13 cellular contexts compared by ENCODE assay signal in the genomic region with DNA sequence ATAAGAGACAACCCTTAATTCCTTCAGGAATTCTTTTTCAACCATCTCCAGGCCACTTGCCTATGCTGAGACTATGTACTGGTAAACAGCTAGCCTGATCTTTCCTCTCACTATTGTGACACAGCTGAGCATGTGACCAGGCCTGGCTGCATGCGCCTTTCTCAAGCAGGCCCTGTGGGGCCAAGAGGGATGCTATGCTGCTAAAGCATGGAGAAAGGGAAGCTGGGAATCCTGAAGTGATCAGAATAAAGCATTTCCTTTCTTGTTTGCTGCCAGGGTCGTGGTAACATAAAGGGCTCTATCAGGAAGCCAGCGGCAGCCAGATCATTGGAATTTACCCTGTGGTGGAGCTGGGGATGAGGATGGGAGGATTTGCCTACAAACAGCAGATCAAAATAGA. TPM values are rescaled to one million over a fixed set of nuclear protein-coding genes. Genes with fewer than 3 reads are reported as not detected.
A peak's percentile ranks its signal among the peaks of the same experiment; 100 is the strongest.
DNase-seq lines count a peak whose midpoint lies in the region; ATAC-seq, FAIRE-seq and TF ChIP-seq lines count a peak whose summit lies in the region.
"Had no signal": no experiment of that assay in that cellular context is flagged by ENCODE, and none has a peak within 500 bp of the region (broad histone marks: within the 10 kb centered on the region; RNA-seq: fewer than 3 reads in every experiment).

No MANE protein-coding gene starts in this region.

- intact Hi-C loops in K562 (cut with micrococcal nuclease) (no loop called here), Right ventricle myocardium superior (cut with DNase I) (no loop called here)

- H3K4me3 ChIP-seq in K562 = no peak overlapping the region
- H3K4me3 ChIP-seq in tibial nerve = no peak overlapping the region

- no peak overlapping the region for H3K4me2 ChIP-seq in K562 (ENCODE audit: insufficient read depth, low read length)

- TF ChIP-seq RAD21 in K562 (CRISPR knock-in tag; conservative IDR thresholded peaks at IDR 0.05 in 1 of 2, IDR thresholded peaks at IDR 0.05 in 1 of 2) = no peak

- H3K36me3 Mint-ChIP-seq in neural crest cell (ENCODE audit: low read depth) = peaks cover 2% of the 10 kb centered on the region

- H3K9me1 ChIP-seq in K562 (ENCODE audit: control insufficient read depth, insufficient read depth, low read length) = no peaks in the 10 kb centered on the region

- H3K27me3 ChIP-seq in K562 (ENCODE audit: control insufficient read depth in 2 of 2, insufficient read depth in 2 of 2, low read length in 2 of 2) (peaks cover 4 to 6% of the 10 kb centered on the region in 2 experiments; a peak in 3 of 5 replicates), tibial nerve (no peaks in the 10 kb centered on the region)

- H4K20me1 ChIP-seq in K562 (replicated peaks; ENCODE audit: control insufficient read depth, insufficient read depth, low read length) = no peaks in the 10 kb centered on the region

- no peak for TF ChIP-seq EP300 in K562 (IDR thresholded peaks at IDR 0.05; ENCODE audit: low read length)
- TF ChIP-seq EP300 in tibial nerve (IDR thresholded peaks at IDR 0.05) = peak in 1 of 2 donors; percentile 64

- no peak for FAIRE-seq in K562 (lab: Jason Lieb, UNC)

- no peaks in the 10 kb centered on the region for H3K9me3 Mint-ChIP-seq in neural crest cell
- H3K9me3 Mint-ChIP-seq: activated T-helper 1 cell treated with anti-CD3 and anti-CD28 coated beads, Interleukin-12 subunit alpha, Interleukin-12 subunit beta, Interleukin-2, Interleukin-4 antibody, amounts not matched to agents 30 ng/mL and 10 ng/mL and 1 ng/mL, durations not matched to agents 14 hours and 24 hours and 36 hours had no signal

- no peaks in the 10 kb centered on the region for H3K36me3 ChIP-seq in K562 (ENCODE audit: control insufficient read depth, insufficient read depth, low read length)
- H3K36me3 ChIP-seq in tibial nerve = no peaks in the 10 kb centered on the region
- H3K36me3 ChIP-seq: WERI-Rb-1 had no signal

- TF ChIP-seq POLR2A in K562 (conservative IDR thresholded peaks at IDR 0.05) = no peak
- TF ChIP-seq POLR2A in tibial nerve (IDR thresholded peaks at IDR 0.05) = no peak

- CTCF ChIA-PET in K562 (lab: Yijun Ruan, JAX; ENCODE audit: low intra/inter-chr PET ratio) = no interaction called here

- TF ChIP-seq CTCF in K562 (IDR thresholded peaks at IDR 0.05 in 2 of 3, conservative IDR thresholded peaks at IDR 0.05 in 1 of 3; ENCODE audit: insufficient read depth in 2 of 3, low read depth in 1 of 3, low read length in 3 of 3) (no peak), neural crest cell (conservative IDR thresholded peaks at IDR 0.05) (no peak), tibial nerve (IDR thresholded peaks at IDR 0.05) (no peak)

- H3K27ac ChIP-seq in K562 (ENCODE audit: extremely low read depth, low read depth, low read length) = no peak overlapping the region
- peak overlapping the region in 3 of 4 donors; percentile 45 to 70 (median 58) for H3K27ac ChIP-seq in tibial nerve
- H3K27ac ChIP-seq: WERI-Rb-1 had no signal

- peak overlapping the region; percentile 19 for H3K27ac Mint-ChIP-seq in neural crest cell (ENCODE audit: unreplicated experiment)
- H3K27ac Mint-ChIP-seq: activated T-helper 1 cell treated with anti-CD3 and anti-CD28 coated beads, Interleukin-12 subunit alpha, Interleukin-12 subunit beta, Interleukin-2, Interleukin-4 antibody, amounts not matched to agents 30 ng/mL and 10 ng/mL and 1 ng/mL, durations not matched to agents 14 hours and 24 hours and 36 hours had no signal

- H3K4me3 Mint-ChIP-seq in neural crest cell = no peak overlapping the region
- H3K4me3 Mint-ChIP-seq: activated T-helper 1 cell treated with anti-CD3 and anti-CD28 coated beads, Interleukin-12 subunit alpha, Interleukin-12 subunit beta, Interleukin-2, Interleukin-4 antibody, amounts not matched to agents 30 ng/mL and 10 ng/mL and 1 ng/mL, durations not matched to agents 14 hours and 24 hours and 36 hours had no signal

- H3K9ac ChIP-seq in K562 (ENCODE audit: insufficient read depth in 1 of 2, low read depth in 2 of 2, low read length in 2 of 2) = no peak overlapping the region; a peak in 1 of 4 replicates

- WGBS in K562 (ENCODE audit: insufficient coverage, low coverage, missing lambda C conversion rate) = 56% methylated on average over 3 of the region's 3 CpGs
- WGBS in tibial nerve, 2 donors = 28 to 38% methylated on average over 3 of the region's 3 CpGs

- ATAC-seq in K562 (no peak), Right ventricle myocardium superior (ENCODE audit: poor library complexity) (peak; percentile 68)

- H3K9me3 ChIP-seq in K562 (replicated peaks; ENCODE audit: control insufficient read depth, insufficient read depth, low read depth, low read length) = no peaks in the 10 kb centered on the region
- H3K9me3 ChIP-seq in tibial nerve = no peaks in the 10 kb centered on the region

- H3K27me3 Mint-ChIP-seq in neural crest cell (ENCODE audit: low read depth) = no peaks in the 10 kb centered on the region

- DNase-seq in K562 (ENCODE audit: extremely low read depth in 1 of 4, low spot score in 3 of 4) (no peak), Right ventricle myocardium superior (peak; percentile 75), neural crest cell (ENCODE audit: low read depth, low spot score) (no peak), tibial nerve (ENCODE audit: low spot score in 2 of 2) (peak; percentile 62 to 69), NCI-H2196 (lab: John Stamatoyannopoulos, UW; ENCODE audit: unreplicated experiment) (no peak), T-helper 2 cell (no peak)
- no peak for DNase-seq in activated effector memory CD4-positive, alpha-beta T cell treated with Interleukin-2 at 50 U/mL for 16 hours
- DNase-seq: cerebellar nuclear complex; DMS 273 treated with DMSO at 0.1 percent for 48 hours; NCI-H187 treated with DMSO at 0.1 percent for 48 hours; stimulated activated CD4-positive, alpha-beta T cell treated with anti-CD3 and anti-CD28 coated beads, Interleukin-2, amount 100 ng/mL, for 24 hours; WERI-Rb-1 had no signal

- POLR2A ChIA-PET in K562 (lab: Yijun Ruan, JAX) = interaction anchor here (1.2 kb wide), 1 partner anchor 9 kb away, joined by 3 read pairs; no protein-coding TSS in a partner anchor

- in situ Hi-C loops in K562 (cut with MboI) = no loop called here

- H3K4me1 Mint-ChIP-seq in neural crest cell = peaks cover 45% of the 10 kb centered on the region

- no peaks in the 10 kb centered on the region for H3K79me2 ChIP-seq in K562 (ENCODE audit: control insufficient read depth, insufficient read depth, low read length)

- no peak overlapping the region for H2AFZ ChIP-seq in K562 (ENCODE audit: low read depth, low read length)

- no TSS peak for BruUV-seq in K562 (replicated peaks; lab: Mats Ljungman, UMichigan)

- H3K4me1 ChIP-seq in K562 (replicated peaks in 1 of 2; ENCODE audit: control insufficient read depth in 2 of 2, insufficient read depth in 2 of 2, low read length in 2 of 2) (peaks cover 0 to 13% of the 10 kb centered on the region in 2 experiments; a peak in 2 of 5 replicates), tibial nerve (peaks cover 0 to 22% (median 12%) of the 10 kb centered on the region in 4 donors)

TF ChIP-seq in K562, 482 proteins besides CTCF, POLR2A, EP300 and RAD21 (continues in another document):
- no peak for TF ChIP-seq ILK (tag; IDR thresholded peaks at IDR 0.05; ENCODE audit: borderline replicate concordance, low read depth)

RNA-seq across cellular contexts. Expression of a gene that starts 29.8 kb away (rescaled TPM):
- total RNA-seq in K562 (2011; cell fraction: chromatin; rRNA removed; ENCODE audit: low replicate concordance) = 59.6 and 95.0 TPM in 2 replicates
- 20.0 and 25.8 TPM in 2 replicates for total RNA-seq in K562 (2011; cell fraction: nucleolus; rRNA removed)
- total RNA-seq in K562 (2011; cell fraction: nucleoplasm; rRNA removed) = 38.7 and 54.7 TPM in 2 replicates
- 12.1 and 12.2 TPM in 2 replicates for total RNA-seq in K562 (2014; rRNA removed)
- total RNA-seq in K562 (2014; rRNA removed; fragmentation: Illumina TruSeq; extraction: Trizol) = 27.0 and 27.1 TPM in 2 replicates
- total RNA-seq in K562 (2015; rRNA removed; fragmentation: Illumina TruSeq; extraction: Trizol) = 21.5 and 22.9 TPM in 2 replicates
- total RNA-seq in K562 (2021) = 28.6 and 29.7 TPM in 2 replicates
- polyA plus RNA-seq in K562 (2011; rRNA removed) = 15.4 and 25.4 TPM in 2 replicates
- 7.2 and 9.5 TPM in 2 replicates for polyA plus RNA-seq in K562 (2011; cell fraction: cytosol; rRNA removed)
- 7.9 and 10.6 TPM in 2 replicates for polyA plus RNA-seq in K562 (2011; cell fraction: nucleus; rRNA removed)
- polyA plus RNA-seq in K562 (2012) = 4.2 and 6.3 TPM in 2 replicates
- polyA plus RNA-seq in K562 (2014; fragmentation: Illumina TruSeq; extraction: Trizol) = 10.3 and 12.8 TPM in 2 replicates
- 10 to 100 TPM; 29.4 to 63.3 TPM for polyA plus RNA-seq in K562 (2014; fragmentation: Nextera tagmentation; extraction: Ambion mirVana)
- 8.9 and 12.6 TPM in 2 replicates for polyA plus RNA-seq in K562 (2014; rRNA removed)
- 84.0 and 84.7 TPM in 2 replicates for polyA minus RNA-seq in K562 (2011; rRNA and poly(A)+ RNA removed)
- polyA minus RNA-seq in K562 (2011; cell fraction: cytosol; rRNA and poly(A)+ RNA removed) = 17.6 and 25.5 TPM in 2 replicates
- polyA minus RNA-seq in K562 (2011; cell fraction: nucleus; rRNA and poly(A)+ RNA removed) = 28.4 and 38.2 TPM in 2 replicates
- 26.3 TPM for total RNA-seq in Right ventricle myocardium superior
- total RNA-seq in neural crest cell = 26.8 and 27.7 TPM in 2 replicates
- total RNA-seq in tibial nerve = 10 to 100 TPM in 2 of 4 donors, 1 to 10 TPM in 2; 8.4 to 15.9 (median 11.8) TPM

Comparison
In these comparisons a context has a peak if more than half of its experiments do, and no peak if none do; other contexts are left out.
1. DNase-seq: peak in Right ventricle myocardium superior (single experiment) and tibial nerve (2 of 2); none in K562 (0 of 4), neural crest cell (single experiment), NCI-H2196 (single experiment), T-helper 2 cell (0 of 5) and activated effector memory CD4-positive, alpha-beta T cell treated with Interleukin-2 at 50 U/mL for 16 hours (single experiment).